ENCODE assay signal across 3 cellular contexts in genomic region chr10:36375107-36375506, GRCh38.
"Had no signal": no experiment of that assay in that cellular context is flagged by ENCODE, and none has a peak within 500 bp of the region (broad histone marks: within the 10 kb centered on the region; RNA-seq: fewer than 3 reads in every experiment).

No MANE protein-coding gene starts in this region.

- DNase-seq: GDM1, GF-D8 had no signal

- H3K4me3 ChIP-seq: GM12878 had no signal

- ATAC-seq: GM12878 had no signal
